9 cellular contexts compared by ENCODE assay signal in the genomic region with DNA sequence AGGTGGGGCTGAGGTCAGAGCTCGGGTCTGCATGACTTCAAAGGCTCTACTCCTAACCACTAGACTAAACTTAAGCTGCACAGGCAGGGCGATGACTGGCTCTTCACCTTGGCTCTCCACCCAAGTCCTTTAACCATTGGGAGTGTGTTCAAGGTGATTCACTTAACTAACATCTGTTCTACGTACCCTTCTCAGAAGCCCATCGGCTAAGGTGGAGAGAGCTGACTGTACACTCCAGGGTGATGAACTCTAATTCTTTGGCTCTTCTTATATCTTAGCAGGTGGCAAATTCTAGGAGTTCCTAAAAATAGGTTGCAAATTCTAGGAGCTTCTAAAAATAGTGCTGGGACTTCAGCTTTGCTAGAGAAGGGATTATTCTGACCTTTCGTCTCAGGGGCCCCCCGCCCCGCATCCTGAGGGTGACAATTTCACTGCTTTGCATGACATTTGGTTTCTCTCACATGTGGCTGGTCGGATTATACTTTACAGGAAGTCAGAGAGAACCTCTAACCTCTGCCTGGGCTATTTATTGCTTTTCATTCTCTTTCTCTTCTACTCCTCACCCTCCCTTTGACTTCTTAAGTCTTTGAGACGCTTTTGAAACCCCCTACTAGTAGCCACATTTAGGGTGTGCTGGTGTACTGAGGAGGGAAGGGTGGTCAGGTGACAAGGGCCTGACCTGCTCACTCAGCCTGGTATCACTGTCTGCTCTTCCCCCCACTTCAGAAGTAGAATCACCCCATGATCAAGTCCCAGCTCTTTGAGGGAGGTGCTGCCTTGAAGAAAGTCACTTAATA. TPM values are rescaled to one million over a fixed set of nuclear protein-coding genes. Genes with fewer than 3 reads are reported as not detected.
DNase-seq lines count a peak whose midpoint lies in the region; ATAC-seq and TF ChIP-seq lines count a peak whose summit lies in the region.
"Had no signal": no experiment of that assay in that cellular context is flagged by ENCODE, and none has a peak within 500 bp of the region (broad histone marks: within the 10 kb centered on the region; RNA-seq: fewer than 3 reads in every experiment).

No MANE protein-coding gene starts in this region.

- peak; percentile 70 for ATAC-seq in HG03064 (IDR thresholded peaks at IDR 0.05; ENCODE audit: low read depth, unreplicated experiment)
- ATAC-seq in natural killer cell treated with Interleukin-12 subunit alpha and Interleukin-12 subunit beta and Interleukin-15 and Interleukin-18, amount 100 ng/mL, for 72 hours: peak; percentile 84 to 88
- ATAC-seq in WTC11: no peak
- ATAC-seq in SK-N-SH treated with all-trans-retinoic acid at 6 μM for 48 hours: no peak

- peak; percentile 39 for TF ChIP-seq POLR2A in GM19193 (IDR thresholded peaks at IDR 0.05; ENCODE audit: extremely low read depth, insufficient read depth, insufficient read length)

- H3K4me1 Mint-ChIP-seq in natural killer cell treated with Interleukin-12 subunit alpha and Interleukin-12 subunit beta and Interleukin-15 and Interleukin-18, amount 100 ng/mL, for 72 hours (ENCODE audit: low read depth in 2 of 2): peaks cover 71 to 86% of the 10 kb centered on the region in 2 donors
- peaks cover 29% of the 10 kb centered on the region for H3K4me1 Mint-ChIP-seq in WTC11

- peak; percentile 36 to 44 for DNase-seq in activated CD4-positive, alpha-beta T cell treated with anti-CD3 and anti-CD28 coated beads, Interleukin-2, amount 50 U/mL, for 4 hours
- DNase-seq in natural killer cell treated with Interleukin-12 subunit alpha and Interleukin-12 subunit beta and Interleukin-15 and Interleukin-18, amount 100 ng/mL, for 72 hours (ENCODE audit: low spot score): no peak
- DNase-seq in pons (ENCODE audit: low spot score) (no peak), medulla oblongata (ENCODE audit: extremely low spot score) (no peak), WTC11 (ENCODE audit: low spot score) (no peak)
- DNase-seq: heart right ventricle had no signal

- no peaks in the 10 kb centered on the region for H3K9me3 Mint-ChIP-seq in natural killer cell treated with Interleukin-12 subunit alpha and Interleukin-12 subunit beta and Interleukin-15 and Interleukin-18, amount 100 ng/mL, for 72 hours
- peaks cover 3% of the 10 kb centered on the region for H3K9me3 Mint-ChIP-seq in WTC11

- POLR2A ChIA-PET in WTC11 (lab: Charles Lee): no interaction called here

- H3K4me3 Mint-ChIP-seq in natural killer cell treated with Interleukin-12 subunit alpha and Interleukin-12 subunit beta and Interleukin-15 and Interleukin-18, amount 100 ng/mL, for 72 hours: peak overlapping the region; percentile 83
- no peak overlapping the region for H3K4me3 Mint-ChIP-seq in WTC11

- no peak for TF ChIP-seq CTCF in WTC11 (IDR thresholded peaks at IDR 0.05)

- H3K27me3 Mint-ChIP-seq in natural killer cell treated with Interleukin-12 subunit alpha and Interleukin-12 subunit beta and Interleukin-15 and Interleukin-18, amount 100 ng/mL, for 72 hours: no peaks in the 10 kb centered on the region
- H3K27me3 Mint-ChIP-seq in WTC11 (ENCODE audit: low read depth): no peaks in the 10 kb centered on the region

- H3K27ac Mint-ChIP-seq in natural killer cell treated with Interleukin-12 subunit alpha and Interleukin-12 subunit beta and Interleukin-15 and Interleukin-18, amount 100 ng/mL, for 72 hours: peak overlapping the region; percentile 95 to 96
- H3K27ac Mint-ChIP-seq in WTC11: no peak overlapping the region

- CTCF ChIA-PET in WTC11 (lab: Charles Lee): interaction anchor here (1.1 to 1.9 kb wide), 5 partner anchors 9 to 82 kb away, joined by 3 to 11 read pairs (median 5); no protein-coding TSS in a partner anchor

- peaks cover 4% of the 10 kb centered on the region for H3K36me3 Mint-ChIP-seq in natural killer cell treated with Interleukin-12 subunit alpha and Interleukin-12 subunit beta and Interleukin-15 and Interleukin-18, amount 100 ng/mL, for 72 hours
- no peaks in the 10 kb centered on the region for H3K36me3 Mint-ChIP-seq in WTC11

TF ChIP-seq in WTC11, 78 proteins besides CTCF, POLR2A, EP300 and RAD21 (continues in another document):
- TF ChIP-seq ZNF138 (CRISPR knock-in tag; conservative IDR thresholded peaks at IDR 0.05) (no peak), USF1 (CRISPR knock-in tag; IDR thresholded peaks at IDR 0.05) (no peak), ZNF121 (CRISPR knock-in tag; IDR thresholded peaks at IDR 0.05) (no peak), MAX (CRISPR knock-in tag; IDR thresholded peaks at IDR 0.05) (no peak), E2F5 (CRISPR knock-in tag; IDR thresholded peaks at IDR 0.05) (no peak)
- TF ChIP-seq, protein P1, sequence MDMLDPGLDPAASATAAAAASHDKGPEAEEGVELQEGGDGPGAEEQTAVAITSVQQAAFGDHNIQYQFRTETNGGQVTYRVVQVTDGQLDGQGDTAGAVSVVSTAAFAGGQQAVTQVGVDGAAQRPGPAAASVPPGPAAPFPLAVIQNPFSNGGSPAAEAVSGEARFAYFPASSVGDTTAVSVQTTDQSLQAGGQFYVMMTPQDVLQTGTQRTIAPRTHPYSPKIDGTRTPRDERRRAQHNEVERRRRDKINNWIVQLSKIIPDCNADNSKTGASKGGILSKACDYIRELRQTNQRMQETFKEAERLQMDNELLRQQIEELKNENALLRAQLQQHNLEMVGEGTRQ (CRISPR knock-in tag; IDR thresholded peaks at IDR 0.05): no peak

TF ChIP-seq in SK-N-SH treated with all-trans-retinoic acid at 6 μM for 48 hours, 23 proteins besides CTCF, POLR2A, EP300 and RAD21 (continues in another document):
- no peak for TF ChIP-seq SNAI2 (CRISPR knock-in tag; IDR thresholded peaks at IDR 0.05)
- TF ChIP-seq, protein P2, sequence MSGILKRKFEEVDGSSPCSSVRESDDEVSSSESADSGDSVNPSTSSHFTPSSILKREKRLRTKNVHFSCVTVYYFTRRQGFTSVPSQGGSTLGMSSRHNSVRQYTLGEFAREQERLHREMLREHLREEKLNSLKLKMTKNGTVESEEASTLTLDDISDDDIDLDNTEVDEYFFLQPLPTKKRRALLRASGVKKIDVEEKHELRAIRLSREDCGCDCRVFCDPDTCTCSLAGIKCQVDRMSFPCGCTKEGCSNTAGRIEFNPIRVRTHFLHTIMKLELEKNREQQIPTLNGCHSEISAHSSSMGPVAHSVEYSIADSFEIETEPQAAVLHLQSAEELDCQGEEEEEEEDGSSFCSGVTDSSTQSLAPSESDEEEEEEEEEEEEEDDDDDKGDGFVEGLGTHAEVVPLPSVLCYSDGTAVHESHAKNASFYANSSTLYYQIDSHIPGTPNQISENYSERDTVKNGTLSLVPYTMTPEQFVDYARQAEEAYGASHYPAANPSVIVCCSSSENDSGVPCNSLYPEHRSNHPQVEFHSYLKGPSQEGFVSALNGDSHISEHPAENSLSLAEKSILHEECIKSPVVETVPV (CRISPR knock-in tag; IDR thresholded peaks at IDR 0.05): no peak
- no peak for TF ChIP-seq PATZ1 (CRISPR knock-in tag; IDR thresholded peaks at IDR 0.05; ENCODE audit: borderline replicate concordance)
- TF ChIP-seq ZFP3 (CRISPR knock-in tag; IDR thresholded peaks at IDR 0.05): no peak
- TF ChIP-seq TOX (CRISPR knock-in tag; IDR thresholded peaks at IDR 0.05; ENCODE audit: borderline replicate concordance): no peak
- no peak for TF ChIP-seq ARNTL (CRISPR knock-in tag; IDR thresholded peaks at IDR 0.05; ENCODE audit: borderline replicate concordance, low read depth)
- no peak for TF ChIP-seq ZC3H10 (CRISPR knock-in tag; IDR thresholded peaks at IDR 0.05)
- TF ChIP-seq GLIS3 (CRISPR knock-in tag; IDR thresholded peaks at IDR 0.05): no peak
- TF ChIP-seq TSHZ2 (CRISPR knock-in tag; IDR thresholded peaks at IDR 0.05): no peak
- no peak for TF ChIP-seq BACH2 (CRISPR knock-in tag; IDR thresholded peaks at IDR 0.05; ENCODE audit: borderline replicate concordance)
- TF ChIP-seq ISL1 (CRISPR knock-in tag; IDR thresholded peaks at IDR 0.05): no peak
- no peak for TF ChIP-seq CSDC2 (CRISPR knock-in tag; IDR thresholded peaks at IDR 0.05)

RNA-seq across cellular contexts. Expression of gene PRDM1, which starts 55.5 kb away (rescaled TPM):
- 100 to 1,000 TPM; 174 to 192 TPM for total RNA-seq in natural killer cell treated with Interleukin-12 subunit alpha and Interleukin-12 subunit beta and Interleukin-15 and Interleukin-18, amount 100 ng/mL, for 72 hours
- 0.78 to 1.8 TPM (median 1.2 TPM) in 3 replicates for total RNA-seq in WTC11 (2021)

Comparison
In these comparisons a context has a peak if more than half of its experiments do, and no peak if none do; other contexts are left out.
1. ATAC-seq: peak in HG03064 (single experiment) and natural killer cell treated with Interleukin-12 subunit alpha and Interleukin-12 subunit beta and Interleukin-15 and Interleukin-18, amount 100 ng/mL, for 72 hours (2 of 2); none in WTC11 (single experiment) and SK-N-SH treated with all-trans-retinoic acid at 6 μM for 48 hours (single experiment).
2. DNase-seq: peak in activated CD4-positive, alpha-beta T cell treated with anti-CD3 and anti-CD28 coated beads, Interleukin-2, amount 50 U/mL, for 4 hours (2 of 2); none in natural killer cell treated with Interleukin-12 subunit alpha and Interleukin-12 subunit beta and Interleukin-15 and Interleukin-18, amount 100 ng/mL, for 72 hours (single experiment), pons (single experiment), medulla oblongata (single experiment) and WTC11 (single experiment).
3. RNA of gene PRDM1, which starts 55.5 kb away (total RNA-seq): 174 to 192 TPM in natural killer cell treated with Interleukin-12 subunit alpha and Interleukin-12 subunit beta and Interleukin-15 and Interleukin-18, amount 100 ng/mL, for 72 hours; 0.78 to 1.8 TPM in WTC11; every median in the first group is over 10 times any median in the second.